In the genomic region with DNA sequence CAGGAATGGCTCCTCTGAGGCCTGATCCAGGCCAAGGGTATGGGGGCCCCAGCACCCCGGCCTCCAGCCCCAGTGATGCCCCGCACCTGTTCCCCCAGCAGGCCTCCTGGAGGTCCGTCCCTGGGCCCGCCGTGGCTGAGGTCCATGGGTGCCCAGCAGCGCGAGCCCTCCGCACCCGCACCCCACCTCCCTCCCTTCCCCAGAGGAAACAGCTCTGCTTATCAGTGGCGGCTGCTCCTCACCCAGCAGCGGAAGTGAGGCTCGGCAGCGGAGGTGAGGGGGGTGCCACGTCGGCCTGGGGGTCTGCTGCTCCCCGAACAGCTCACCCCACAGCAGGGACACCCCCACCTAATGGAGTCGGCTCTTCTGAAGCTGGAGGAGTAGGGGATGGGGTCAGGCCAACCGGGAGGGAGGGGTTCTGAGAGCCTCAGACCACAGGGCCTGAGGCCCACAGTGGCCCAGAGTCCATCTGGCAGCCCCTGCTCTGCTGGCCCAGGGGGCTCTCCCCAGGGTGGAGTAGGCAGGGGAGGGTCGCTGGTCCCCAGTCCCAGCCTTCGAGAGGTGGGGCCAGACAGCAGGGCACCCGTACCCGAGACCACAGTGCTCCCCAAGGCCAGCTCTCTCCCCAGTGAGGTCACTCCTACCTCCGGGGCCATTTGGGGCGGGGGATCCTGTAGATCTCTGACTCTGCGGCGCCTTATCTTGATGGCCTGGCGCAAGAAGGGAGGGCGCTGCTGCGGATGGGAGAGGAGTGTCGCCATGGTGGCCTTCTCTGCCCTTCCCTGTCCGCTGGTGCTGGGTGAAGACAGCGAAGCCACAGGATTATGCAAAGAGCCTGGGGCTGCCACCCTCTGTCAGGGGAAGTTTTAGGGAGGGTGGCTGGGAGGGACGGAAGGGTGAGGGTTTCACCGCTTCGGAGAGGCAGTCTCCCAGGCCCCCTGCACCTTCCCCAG, we compare ENCODE assay signal across 1 cellular context.
A peak's percentile ranks its signal among the peaks of the same experiment; 100 is the strongest.
TF ChIP-seq lines count a peak whose summit lies in the region.

UNC13D (minus strand) TSS at position 828 of the 953 bp plus-strand sequence; CDS start at position 761, 67 bp downstream.

TF ChIP-seq in K562, 482 proteins besides CTCF, POLR2A, EP300 and RAD21 (continued from another document and continues in another):
- TF ChIP-seq TRIM25 (IDR thresholded peaks at IDR 0.05; ENCODE audit: borderline replicate concordance), result no peak
- TF ChIP-seq ZNF3 (CRISPR knock-in tag; IDR thresholded peaks at IDR 0.05), result no peak
- no peak for TF ChIP-seq NFE2 (IDR thresholded peaks at IDR 0.05; ENCODE audit: low read depth)
- TF ChIP-seq ZNF778 (CRISPR knock-in tag; IDR thresholded peaks at IDR 0.05), result no peak
- TF ChIP-seq, protein P1, sequence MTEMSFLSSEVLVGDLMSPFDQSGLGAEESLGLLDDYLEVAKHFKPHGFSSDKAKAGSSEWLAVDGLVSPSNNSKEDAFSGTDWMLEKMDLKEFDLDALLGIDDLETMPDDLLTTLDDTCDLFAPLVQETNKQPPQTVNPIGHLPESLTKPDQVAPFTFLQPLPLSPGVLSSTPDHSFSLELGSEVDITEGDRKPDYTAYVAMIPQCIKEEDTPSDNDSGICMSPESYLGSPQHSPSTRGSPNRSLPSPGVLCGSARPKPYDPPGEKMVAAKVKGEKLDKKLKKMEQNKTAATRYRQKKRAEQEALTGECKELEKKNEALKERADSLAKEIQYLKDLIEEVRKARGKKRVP (CRISPR knock-in tag; IDR thresholded peaks at IDR 0.05), result no peak; the same call in 1 of the 2 replicates
- TF ChIP-seq XRCC4 (IDR thresholded peaks at IDR 0.05; ENCODE audit: extremely low read depth, insufficient read depth, insufficient read length), result no peak
- no peak; the same call in none of the 2 replicates for TF ChIP-seq CREB3 (tag; conservative IDR thresholded peaks at IDR 0.05; ENCODE audit: low read depth)
- TF ChIP-seq RBBP5 (IDR thresholded peaks at IDR 0.05; ENCODE audit: borderline replicate concordance, insufficient read depth, low read length, poor library complexity, severe bottlenecking), result peak; percentile 47
- no peak for TF ChIP-seq ZNF77 (CRISPR knock-in tag; IDR thresholded peaks at IDR 0.05)
- no peak for TF ChIP-seq CHD7 (IDR thresholded peaks at IDR 0.05; ENCODE audit: low read depth, low read length)
- TF ChIP-seq WHSC1 (IDR thresholded peaks at IDR 0.05; ENCODE audit: low read length), result no peak
- peak; percentile 86 for TF ChIP-seq JUND (IDR thresholded peaks at IDR 0.05; ENCODE audit: borderline replicate concordance, low read depth, low read length)
- TF ChIP-seq JUND (tag; IDR thresholded peaks at IDR 0.05; ENCODE audit: borderline replicate concordance, low read depth, low read length), result peak; percentile 73; the same call in 2 of the 3 replicates
- peak in 1 of 2 experiments; percentile 24; a peak in 1 of 4 replicates for TF ChIP-seq KDM1A (IDR thresholded peaks at IDR 0.05)
- no peak for TF ChIP-seq ZNF766 (CRISPR knock-in tag; conservative IDR thresholded peaks at IDR 0.05)
- TF ChIP-seq ATF6 (CRISPR knock-in tag; IDR thresholded peaks at IDR 0.05), result peak; percentile 85; the same call in 1 of the 2 replicates
- TF ChIP-seq LEF1 (IDR thresholded peaks at IDR 0.05), result 0 out of 2 replicates have a peak, but pooled peaks have one; percentile 46
- no peak for TF ChIP-seq ZNF507 (tag; conservative IDR thresholded peaks at IDR 0.05)
- TF ChIP-seq SAFB2 (IDR thresholded peaks at IDR 0.05; ENCODE audit: borderline replicate concordance, low read depth, low read length, severe bottlenecking), result no peak
- TF ChIP-seq PRMT5 (CRISPR knock-in tag; IDR thresholded peaks at IDR 0.05), result no peak
- peak; percentile 49 for TF ChIP-seq TBP (optimal IDR thresholded peaks at IDR 0.05; ENCODE audit: low read depth, low read length)
- no peak for TF ChIP-seq NUFIP1 (IDR thresholded peaks at IDR 0.05; ENCODE audit: partially characterized antibody)
- TF ChIP-seq KLF13 (tag; IDR thresholded peaks at IDR 0.05; ENCODE audit: borderline replicate concordance, low read depth), result no peak
- TF ChIP-seq JUN (IDR thresholded peaks at IDR 0.05; ENCODE audit: borderline replicate concordance, low read depth, low read length), result peak; percentile 89
- TF ChIP-seq JUN (CRISPR knock-in tag; IDR thresholded peaks at IDR 0.05; ENCODE audit: borderline replicate concordance), result 0 out of 2 replicates have a peak, but pooled peaks have one; percentile 47
- TF ChIP-seq, protein P2, sequence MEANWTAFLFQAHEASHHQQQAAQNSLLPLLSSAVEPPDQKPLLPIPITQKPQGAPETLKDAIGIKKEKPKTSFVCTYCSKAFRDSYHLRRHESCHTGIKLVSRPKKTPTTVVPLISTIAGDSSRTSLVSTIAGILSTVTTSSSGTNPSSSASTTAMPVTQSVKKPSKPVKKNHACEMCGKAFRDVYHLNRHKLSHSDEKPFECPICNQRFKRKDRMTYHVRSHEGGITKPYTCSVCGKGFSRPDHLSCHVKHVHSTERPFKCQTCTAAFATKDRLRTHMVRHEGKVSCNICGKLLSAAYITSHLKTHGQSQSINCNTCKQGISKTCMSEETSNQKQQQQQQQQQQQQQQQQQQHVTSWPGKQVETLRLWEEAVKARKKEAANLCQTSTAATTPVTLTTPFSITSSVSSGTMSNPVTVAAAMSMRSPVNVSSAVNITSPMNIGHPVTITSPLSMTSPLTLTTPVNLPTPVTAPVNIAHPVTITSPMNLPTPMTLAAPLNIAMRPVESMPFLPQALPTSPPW (CRISPR knock-in tag; IDR thresholded peaks at IDR 0.05), result peak; percentile 93
- peak; percentile 26; the same call in 1 of the 2 replicates for TF ChIP-seq PTBP1 (IDR thresholded peaks at IDR 0.05; ENCODE audit: low read depth, low read length)
- no peak for TF ChIP-seq ZNF239 (CRISPR knock-in tag; IDR thresholded peaks at IDR 0.05)
- TF ChIP-seq HDAC6 (IDR thresholded peaks at IDR 0.05; ENCODE audit: low read depth, low read length), result no peak
- TF ChIP-seq, protein P3, sequence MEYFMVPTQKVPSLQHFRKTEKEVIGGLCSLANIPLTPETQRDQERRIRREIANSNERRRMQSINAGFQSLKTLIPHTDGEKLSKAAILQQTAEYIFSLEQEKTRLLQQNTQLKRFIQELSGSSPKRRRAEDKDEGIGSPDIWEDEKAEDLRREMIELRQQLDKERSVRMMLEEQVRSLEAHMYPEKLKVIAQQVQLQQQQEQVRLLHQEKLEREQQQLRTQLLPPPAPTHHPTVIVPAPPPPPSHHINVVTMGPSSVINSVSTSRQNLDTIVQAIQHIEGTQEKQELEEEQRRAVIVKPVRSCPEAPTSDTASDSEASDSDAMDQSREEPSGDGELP (CRISPR knock-in tag; IDR thresholded peaks at IDR 0.05; ENCODE audit: borderline replicate concordance), result peak; percentile 45
- TF ChIP-seq DPF2 (IDR thresholded peaks at IDR 0.05), result peak; percentile 78
